In genomic region chr3:178512627-178513026, GRCh38 we compare ENCODE assay signal across 23 cellular contexts. TPM values are rescaled to one million over a fixed set of nuclear protein-coding genes. Genes with fewer than 3 reads are reported as not detected.
"Had no signal": no experiment of that assay in that cellular context is flagged by ENCODE, and none has a peak within 500 bp of the region (broad histone marks: within the 10 kb centered on the region; RNA-seq: fewer than 3 reads in every experiment).

No MANE protein-coding gene starts in this region.

- H3K4me3 Mint-ChIP-seq: activated naive CD4-positive, alpha-beta T cell treated with anti-CD3 and anti-CD28 coated beads, Interleukin-2, amount 50 U/mL, for 24 hours; central memory CD8-positive, alpha-beta T cell; stimulated activated memory B cell treated with anti-CD40 and anti-IgM and Interleukin-4, amounts not matched to agents 10 μg/mL and 1 μg/mL and 100 μg/mL, for 72 hours had no signal

- H3K4me3 ChIP-seq: ascending aorta, coronary artery, gastrocnemius medialis, heart left ventricle, sigmoid colon, spleen, upper lobe of right lung had no signal

- H3K27me3 Mint-ChIP-seq: stimulated activated memory B cell treated with anti-CD40 and anti-IgM and Interleukin-4, amounts not matched to agents 10 μg/mL and 1 μg/mL and 100 μg/mL, for 72 hours had no signal

- ATAC-seq: gastrocnemius medialis; heart left ventricle; left lobe of liver; stimulated activated memory B cell treated with anti-CD40 and anti-IgM and Interleukin-4, amounts not matched to agents 10 μg/mL and 1 μg/mL and 100 μg/mL, for 72 hours; upper lobe of right lung had no signal

- H3K9me3 Mint-ChIP-seq: central memory CD8-positive, alpha-beta T cell; stimulated activated memory B cell treated with anti-CD40 and anti-IgM and Interleukin-4, amounts not matched to agents 10 μg/mL and 1 μg/mL and 100 μg/mL, for 72 hours had no signal

- H3K9me3 ChIP-seq: ascending aorta, gastrocnemius medialis, heart left ventricle, sigmoid colon, spleen, upper lobe of right lung had no signal

- H3K4me1 Mint-ChIP-seq: activated naive CD4-positive, alpha-beta T cell treated with anti-CD3 and anti-CD28 coated beads, Interleukin-2, amount 50 U/mL, for 24 hours; central memory CD8-positive, alpha-beta T cell; stimulated activated memory B cell treated with anti-CD40 and anti-IgM and Interleukin-4, amounts not matched to agents 10 μg/mL and 1 μg/mL and 100 μg/mL, for 72 hours had no signal

- DNase-seq: activated CD4-positive, alpha-beta T cell treated with anti-CD3 and anti-CD28 coated beads for 1 hour; activated gamma-delta T cell; erythroblast; gastrocnemius medialis; heart left ventricle; kidney; midbrain; occipital lobe; posterior cingulate gyrus; sigmoid colon; spleen; stimulated activated CD4-positive, alpha-beta T cell treated with anti-CD3 and anti-CD28 coated beads, Interleukin-4, amount 100 ng/mL, for 4 hours; upper lobe of right lung; WERI-Rb-1 had no signal

- H3K36me3 ChIP-seq: ascending aorta, gastrocnemius medialis, heart left ventricle, sigmoid colon, spleen, upper lobe of right lung, WERI-Rb-1 had no signal

- H3K4me1 ChIP-seq: ascending aorta, gastrocnemius medialis, spleen, upper lobe of right lung had no signal

- H3K36me3 Mint-ChIP-seq: activated naive CD4-positive, alpha-beta T cell treated with anti-CD3 and anti-CD28 coated beads, Interleukin-2, amount 50 U/mL, for 24 hours; stimulated activated memory B cell treated with anti-CD40 and anti-IgM and Interleukin-4, amounts not matched to agents 10 μg/mL and 1 μg/mL and 100 μg/mL, for 72 hours had no signal

- FAIRE-seq: kidney had no signal

- H3K27me3 ChIP-seq: ascending aorta, gastrocnemius medialis, heart left ventricle, sigmoid colon, spleen, upper lobe of right lung had no signal

- H3K27ac ChIP-seq: ascending aorta, coronary artery, gastrocnemius medialis, heart left ventricle, sigmoid colon, spleen, upper lobe of right lung, WERI-Rb-1 had no signal

- H3K27ac Mint-ChIP-seq: activated naive CD4-positive, alpha-beta T cell treated with anti-CD3 and anti-CD28 coated beads, Interleukin-2, amount 50 U/mL, for 24 hours; stimulated activated memory B cell treated with anti-CD40 and anti-IgM and Interleukin-4, amounts not matched to agents 10 μg/mL and 1 μg/mL and 100 μg/mL, for 72 hours had no signal

RNA-seq across cellular contexts. Expression of gene KCNMB2, which starts 23.6 kb away (rescaled TPM):
- total RNA-seq: activated CD8-positive, alpha-beta memory T cell treated with anti-CD3 and anti-CD28 coated beads for 36 hours; ascending aorta; gastrocnemius medialis; left lobe of liver; lung microvascular endothelial cell; renal cortical epithelial cell had no signal
